In genomic region chr1:99217599-99217998, GRCh38 we compare ENCODE assay signal across 25 cellular contexts. TPM values are rescaled to one million over a fixed set of nuclear protein-coding genes. Genes with fewer than 3 reads are reported as not detected.
"Had no signal": no experiment of that assay in that cellular context is flagged by ENCODE, and none has a peak within 500 bp of the region (broad histone marks: within the 10 kb centered on the region; RNA-seq: fewer than 3 reads in every experiment).

No MANE protein-coding gene starts in this region.

- H3K36me3 Mint-ChIP-seq: naive thymus-derived CD4-positive, alpha-beta T cell; stimulated activated memory B cell treated with anti-CD40 and anti-IgM and Interleukin-4, amounts not matched to agents 10 μg/mL and 1 μg/mL and 100 μg/mL, for 72 hours had no signal

- DNase-seq: activated CD4-positive, alpha-beta T cell treated with anti-CD3 and anti-CD28 coated beads for 1 hour; activated CD4-positive, alpha-beta T cell treated with anti-CD3 and anti-CD28 coated beads, Interleukin-2, amount 50 U/mL, for 1 hour; activated CD8-positive, alpha-beta T cell treated with anti-CD3 and anti-CD28 coated beads, Interleukin-2, amount 10 ng/mL, durations not matched to agents 7 days and 5 days; activated gamma-delta T cell treated with Interleukin-2 at 50 U/mL for 16 hours; activated T-cell treated with anti-CD3 and anti-CD28 coated beads, Interleukin-2, amount 50 U/mL, for 1 hour; brain microvascular endothelial cell; central memory CD4-positive, alpha-beta T cell; dermis blood vessel endothelial cell; effector CD8-positive, alpha-beta T cell; foreskin melanocyte; hippocampal formation; islet precursor cell; lower lobe of right lung; naive thymus-derived CD4-positive, alpha-beta T cell; retina; sigmoid colon; stimulated activated CD4-positive, alpha-beta T cell treated with anti-CD3 and anti-CD28 coated beads, Interleukin-15, amount 100 ng/mL, for 24 hours; stomach had no signal

- H3K27me3 Mint-ChIP-seq: stimulated activated memory B cell treated with anti-CD40 and anti-IgM and Interleukin-4, amounts not matched to agents 10 μg/mL and 1 μg/mL and 100 μg/mL, for 72 hours had no signal

- ATAC-seq: activated CD8-positive, alpha-beta T cell treated with anti-CD3 and anti-CD28 coated beads, Interleukin-2, amount 10 ng/mL, durations not matched to agents 7 days and 5 days; activated naive CD4-positive, alpha-beta T cell treated with anti-CD3 and anti-CD28 coated beads, Interleukin-2, amount 50 U/mL, for 72 hours; esophagus mucosa; left lobe of liver; lower lobe of right lung; naive thymus-derived CD4-positive, alpha-beta T cell; stimulated activated memory B cell treated with anti-CD40 and anti-IgM and Interleukin-4, amounts not matched to agents 10 μg/mL and 1 μg/mL and 100 μg/mL, for 72 hours had no signal

- H3K27ac Mint-ChIP-seq: activated CD8-positive, alpha-beta T cell treated with anti-CD3 and anti-CD28 coated beads, Interleukin-2, amount 10 ng/mL, durations not matched to agents 7 days and 5 days; activated naive CD4-positive, alpha-beta T cell treated with anti-CD3 and anti-CD28 coated beads, Interleukin-2, amount 50 U/mL, for 72 hours; naive thymus-derived CD4-positive, alpha-beta T cell; progenitor cell of endocrine pancreas; stimulated activated memory B cell treated with anti-CD40 and anti-IgM and Interleukin-4, amounts not matched to agents 10 μg/mL and 1 μg/mL and 100 μg/mL, for 72 hours; T-helper 2 cell treated with Interferon-gamma antibody and Interleukin-4, amounts not matched to agents 5 μg/mL and 100 μg/mL, for 36 hours had no signal

- H3K4me3 Mint-ChIP-seq: activated CD8-positive, alpha-beta T cell treated with anti-CD3 and anti-CD28 coated beads, Interleukin-2, amount 10 ng/mL, durations not matched to agents 7 days and 5 days; naive thymus-derived CD4-positive, alpha-beta T cell; stimulated activated memory B cell treated with anti-CD40 and anti-IgM and Interleukin-4, amounts not matched to agents 10 μg/mL and 1 μg/mL and 100 μg/mL, for 72 hours; T-helper 2 cell treated with Interferon-gamma antibody and Interleukin-4, amounts not matched to agents 5 μg/mL and 100 μg/mL, for 36 hours had no signal

RNA-seq across cellular contexts. Expression of gene PLPPR4, which starts 46.7 kb away (rescaled TPM):
- total RNA-seq: activated CD8-positive, alpha-beta T cell treated with anti-CD3 and anti-CD28 coated beads, Interleukin-2, amount 10 ng/mL, durations not matched to agents 7 days and 5 days; activated naive CD4-positive, alpha-beta T cell treated with anti-CD3 and anti-CD28 coated beads, Interleukin-2, amount 50 U/mL, for 72 hours; endothelial cell of umbilical vein; naive thymus-derived CD4-positive, alpha-beta T cell had no signal
